9 cellular contexts compared by ENCODE assay signal in genomic region chr21:20997308-20997632, GRCh38. TPM values are rescaled to one million over a fixed set of nuclear protein-coding genes. Genes with fewer than 3 reads are reported as not detected.
DNase-seq lines count a peak whose midpoint lies in the region; ATAC-seq and TF ChIP-seq lines count a peak whose summit lies in the region.
"Had no signal": no experiment of that assay in that cellular context is flagged by ENCODE, and none has a peak within 500 bp of the region (broad histone marks: within the 10 kb centered on the region; RNA-seq: fewer than 3 reads in every experiment).

No MANE protein-coding gene starts in this region.

- H3K23ac ChIP-seq in mesenchymal stem cell (ENCODE audit: low read length in 2 of 2), result peak overlapping the region in 1 of 2 experiments; percentile 86

- DNase-seq in NT2/D1 (ENCODE audit: low read depth, low spot score) (no peak), mesenchymal stem cell (no peak), stomach (no peak), Calu3 (no peak)
- DNase-seq: OCI-M1 had no signal

- WGBS in mesenchymal stem cell, result 2% methylated on average over 13 of the region's 20 CpGs
- WGBS in stomach, 5 donors, result 0 to 4% (median 2%) methylated on average over 7 to 20 of the region's 20 CpGs
- WGBS in gastroesophageal sphincter (ENCODE audit: low coverage in 1 of 2), 2 donors, result 0% methylated on average over 2 to 6 of the region's 20 CpGs

- peak overlapping the region; percentile 90 for H3K4me2 ChIP-seq in mesenchymal stem cell (ENCODE audit: low read length, poor library complexity, severe bottlenecking)

- H3K27ac ChIP-seq in duodenal mucosa (ENCODE audit: low read depth, low read length), result no peak overlapping the region
- H3K27ac ChIP-seq in mesenchymal stem cell (ENCODE audit: low read length, poor library complexity, severe bottlenecking), result no peak overlapping the region
- H3K27ac ChIP-seq in stomach, result peak overlapping the region in 1 of 5 donors; percentile 42
- H3K27ac ChIP-seq in gastroesophageal sphincter, result no peak overlapping the region

- no peak overlapping the region for H3K4ac ChIP-seq in mesenchymal stem cell (ENCODE audit: low read depth in 1 of 2, low read length in 2 of 2)

- H3K4me1 Mint-ChIP-seq in Calu3 (ENCODE audit: low read depth, unreplicated experiment), result no peaks in the 10 kb centered on the region

- peak overlapping the region; percentile 57 for H2AFZ ChIP-seq in mesenchymal stem cell (ENCODE audit: low read depth, low read length)

- no peaks in the 10 kb centered on the region for H3K36me3 ChIP-seq in NT2/D1 (ENCODE audit: insufficient read depth, insufficient read length, low read length)
- H3K36me3 ChIP-seq in duodenal mucosa (ENCODE audit: control insufficient read depth in 1 of 2, insufficient read depth in 2 of 2, low read length in 2 of 2), result no peaks in the 10 kb centered on the region
- H3K36me3 ChIP-seq in mesenchymal stem cell (ENCODE audit: control insufficient read depth in 1 of 2, insufficient read depth in 2 of 2, low read depth in 1 of 2, low read length in 2 of 2), result no peaks in the 10 kb centered on the region
- no peaks in the 10 kb centered on the region for H3K36me3 ChIP-seq in stomach
- no peaks in the 10 kb centered on the region for H3K36me3 ChIP-seq in gastroesophageal sphincter

- no peak overlapping the region for H2BK15ac ChIP-seq in mesenchymal stem cell (ENCODE audit: low read depth, poor library complexity, severe bottlenecking)

- no peak overlapping the region for H2BK120ac ChIP-seq in mesenchymal stem cell (ENCODE audit: low read depth, low read length)

- peak overlapping the region; percentile 68 for H3K9ac ChIP-seq in NT2/D1 (ENCODE audit: insufficient read length, low read depth)
- no peak overlapping the region for H3K9ac ChIP-seq in duodenal mucosa (ENCODE audit: low read depth in 1 of 2, low read length in 2 of 2)
- H3K9ac ChIP-seq in mesenchymal stem cell (ENCODE audit: low read length), result peak overlapping the region; percentile 50

- CTCF ChIA-PET in Calu3 (lab: Charles Lee), result no interaction called here

- no peak overlapping the region for H3K27ac Mint-ChIP-seq in Calu3 (ENCODE audit: unreplicated experiment)

- H4K8ac ChIP-seq in mesenchymal stem cell (ENCODE audit: low read length), result no peak overlapping the region

- H3K18ac ChIP-seq in mesenchymal stem cell (ENCODE audit: low read depth in 1 of 2, low read length in 2 of 2), result peak overlapping the region in 1 of 2 experiments; percentile 29

- H3K14ac ChIP-seq in mesenchymal stem cell (ENCODE audit: low read length in 2 of 2), result peak overlapping the region in 1 of 2 experiments; percentile 15

- H3K4me1 ChIP-seq in NT2/D1 (ENCODE audit: insufficient read depth, insufficient read length), result no peaks in the 10 kb centered on the region
- H3K4me1 ChIP-seq in duodenal mucosa (ENCODE audit: control insufficient read depth in 1 of 2, insufficient read depth in 2 of 2, low read length in 2 of 2), result peaks cover 0 to 3% of the 10 kb centered on the region in 2 donors
- H3K4me1 ChIP-seq in mesenchymal stem cell (ENCODE audit: control insufficient read depth, insufficient read depth, low read depth, low read length), result peaks cover 14% of the 10 kb centered on the region
- peaks cover 8 to 27% (median 19%) of the 10 kb centered on the region in 4 donors for H3K4me1 ChIP-seq in stomach
- H3K4me1 ChIP-seq in gastroesophageal sphincter, result peaks cover 0 to 25% (median 10%) of the 10 kb centered on the region in 3 donors

- H3K9me3 Mint-ChIP-seq in Calu3 (ENCODE audit: low read depth, unreplicated experiment), result peaks cover 8% of the 10 kb centered on the region

- no peak overlapping the region for H2BK5ac ChIP-seq in mesenchymal stem cell (ENCODE audit: low read depth, low read length, poor library complexity, severe bottlenecking)

- no peak overlapping the region for H2AK5ac ChIP-seq in mesenchymal stem cell (ENCODE audit: low read length, severe bottlenecking)

- H3K4me3 Mint-ChIP-seq in Calu3 (ENCODE audit: low read depth, unreplicated experiment), result no peak overlapping the region

- intact Hi-C loops in stomach (cut with DNase I; ENCODE audit: low total_unique reads), result no loop called here
- intact Hi-C loops in Calu3 (cut with micrococcal nuclease; ENCODE audit: unreplicated experiment), result no loop called here

- no TSS peak for BruUV-seq in Calu3 (replicated peaks; lab: Mats Ljungman, UMichigan)

- TF ChIP-seq CTCF in stomach (IDR thresholded peaks at IDR 0.05), result no peak
- no peak for TF ChIP-seq CTCF in gastroesophageal sphincter (IDR thresholded peaks at IDR 0.05)
- TF ChIP-seq CTCF in Calu3 (IDR thresholded peaks at IDR 0.05; ENCODE audit: unreplicated experiment), result no peak

- no peak overlapping the region for H4K91ac ChIP-seq in mesenchymal stem cell (ENCODE audit: low read length)

- H3K27me3 Mint-ChIP-seq in Calu3 (ENCODE audit: unreplicated experiment), result no peaks in the 10 kb centered on the region

- H2BK12ac ChIP-seq in mesenchymal stem cell (ENCODE audit: low read length in 2 of 2), result peak overlapping the region in 1 of 2 experiments; percentile 19

- TF ChIP-seq EP300 in stomach (IDR thresholded peaks at IDR 0.05), result no peak
- TF ChIP-seq EP300 in gastroesophageal sphincter (IDR thresholded peaks at IDR 0.05), result no peak

- no peak for ATAC-seq in gastroesophageal sphincter
- no peak for ATAC-seq in GM21367 (IDR thresholded peaks at IDR 0.05; ENCODE audit: unreplicated experiment)
- no peak for ATAC-seq in HG03139 (IDR thresholded peaks at IDR 0.05; ENCODE audit: unreplicated experiment)

- H3K36me3 Mint-ChIP-seq in Calu3 (ENCODE audit: insufficient read depth, unreplicated experiment), result no peaks in the 10 kb centered on the region

- H3K27me3 ChIP-seq in NT2/D1 (ENCODE audit: insufficient read depth, insufficient read length), result peaks cover 34% of the 10 kb centered on the region
- H3K27me3 ChIP-seq in duodenal mucosa (ENCODE audit: control insufficient read depth in 1 of 2, insufficient read depth in 2 of 2, low read length in 2 of 2), result peaks cover 7 to 18% of the 10 kb centered on the region in 2 donors
- peaks cover 0 to 13% of the 10 kb centered on the region in 2 experiments for H3K27me3 ChIP-seq in mesenchymal stem cell (ENCODE audit: control insufficient read depth in 1 of 2, insufficient read depth in 1 of 2, low read length in 2 of 2)
- H3K27me3 ChIP-seq in stomach, result peaks cover 0 to 24% (median 16%) of the 10 kb centered on the region in 3 donors
- peaks cover 16% of the 10 kb centered on the region for H3K27me3 ChIP-seq in gastroesophageal sphincter

- no peaks in the 10 kb centered on the region for H3K79me1 ChIP-seq in mesenchymal stem cell (replicated peaks; ENCODE audit: low read length, poor library complexity, severe bottlenecking)

- H3K4me3 ChIP-seq in NT2/D1 (ENCODE audit: insufficient read length, low read depth) (peak overlapping the region; percentile 57), duodenal mucosa (ENCODE audit: low read depth in 1 of 2, low read length in 2 of 2) (peak overlapping the region; percentile 36 to 50), mesenchymal stem cell (ENCODE audit: insufficient read depth in 1 of 2, low read depth in 1 of 2, low read length in 2 of 2) (peak overlapping the region in 1 of 2 experiments; percentile 84), stomach (peak overlapping the region; percentile 49 to 62 (median 54)), gastroesophageal sphincter (peak overlapping the region in 1 of 2 donors; percentile 60)

- H3K9me3 ChIP-seq in NT2/D1 (ENCODE audit: insufficient read depth, low read length) (no peaks in the 10 kb centered on the region), duodenal mucosa (ENCODE audit: control insufficient read depth in 1 of 2, low read length in 2 of 2) (peaks cover 0 to 2% of the 10 kb centered on the region in 2 donors), mesenchymal stem cell (ENCODE audit: control insufficient read depth, low read length) (no peaks in the 10 kb centered on the region), stomach (no peaks in the 10 kb centered on the region), gastroesophageal sphincter (no peaks in the 10 kb centered on the region)

- no peak for TF ChIP-seq POLR2A in stomach (IDR thresholded peaks at IDR 0.05)
- no peak for TF ChIP-seq POLR2A in gastroesophageal sphincter (IDR thresholded peaks at IDR 0.05)

RNA-seq across cellular contexts. Expression of gene NCAM2, which starts 0.9 kb away (rescaled TPM):
- polyA plus RNA-seq in mesenchymal stem cell (2013, experiment 1 of 2), result 5.9 TPM
- polyA plus RNA-seq in mesenchymal stem cell (2013, experiment 2 of 2), result 5.9 TPM
- total RNA-seq in stomach, result 10 to 100 TPM in 1 of 5 donors, under 1 TPM in 3, not detected in 1; 0.45 to 11.0 (median 0.73) TPM
- polyA plus RNA-seq in stomach, result under 1 TPM; 0.06 to 0.61 (median 0.30) TPM
- 1 to 10 TPM; 3.2 to 9.1 (median 4.6) TPM for total RNA-seq in gastroesophageal sphincter
- not detected in 2 replicates for total RNA-seq in Calu3 (2022)

Comparison
In these comparisons a context has a peak if more than half of its experiments do, and no peak if none do; other contexts are left out.
1. H3K9ac ChIP-seq: peak in NT2/D1 (single experiment) and mesenchymal stem cell (single experiment); none in duodenal mucosa (0 of 2).